ENCODE assay signal across 8 cellular contexts in genomic region chr2:240452471-240453256, GRCh38. TPM values are rescaled to one million over a fixed set of nuclear protein-coding genes. Genes with fewer than 3 reads are reported as not detected.
DNase-seq lines count a peak whose midpoint lies in the region; ATAC-seq and TF ChIP-seq lines count a peak whose summit lies in the region.

No MANE protein-coding gene starts in this region.

- H2AFZ ChIP-seq in fibroblast of lung (ENCODE audit: low read length), result no peak overlapping the region

- TF ChIP-seq CTCF in fibroblast of lung (conservative IDR thresholded peaks at IDR 0.05 in 1 of 2, IDR thresholded peaks at IDR 0.05 in 1 of 2; ENCODE audit: low read depth in 1 of 2, low read length in 2 of 2), result no peak

- peaks cover 2% of the 10 kb centered on the region for H3K36me3 Mint-ChIP-seq in T-helper 17 cell (ENCODE audit: low read depth)

- H3K4me3 ChIP-seq in H7 (ENCODE audit: insufficient read depth, low read depth, low read length) (peak overlapping the region; percentile 63), fibroblast of lung (replicated peaks in 1 of 4; ENCODE audit: control extremely low read depth in 1 of 4, insufficient read depth in 1 of 4, low read depth in 3 of 4, low read length in 4 of 4) (peak overlapping the region; percentile 24 to 58 (median 29))

- H3K9ac ChIP-seq in fibroblast of lung (ENCODE audit: insufficient read depth, low read length), result peak overlapping the region; percentile 42

- in situ Hi-C loops in ACHN (cut with HindIII; ENCODE audit: low pct_ligation_motif_present, low pct_unique_long_range_greater_than_20kb, low sequenced_read_pairs), result no loop called here

- no peak overlapping the region for H3K27ac ChIP-seq in fibroblast of lung (ENCODE audit: insufficient read depth, low read length)

- DNase-seq in ACHN, result peak; percentile 72
- DNase-seq in H7, result peak; percentile 98
- no peak for DNase-seq in T-helper 17 cell
- peak; percentile 55 to 57 for DNase-seq in fibroblast of lung (ENCODE audit: low read depth in 2 of 2)
- DNase-seq in myocyte (ENCODE audit: low read depth), result peak; percentile 63
- DNase-seq in stimulated activated CD8-positive, alpha-beta memory T cell treated with anti-CD3 and anti-CD28 coated beads, Interleukin-4, amount 100 ng/mL, for 48 hours, result no peak
- no peak for DNase-seq in GM19240 (ENCODE audit: insufficient read length, low spot score)

- H3K27me3 ChIP-seq in H7 (ENCODE audit: control insufficient read depth, insufficient read depth, low read length), result peaks cover 26% of the 10 kb centered on the region
- H3K27me3 ChIP-seq in fibroblast of lung (ENCODE audit: control insufficient read depth, insufficient read depth, low read length), result no peaks in the 10 kb centered on the region

- peaks cover 45% of the 10 kb centered on the region for H3K27me3 Mint-ChIP-seq in T-helper 17 cell

- H3K36me3 ChIP-seq in H7 (replicated peaks; ENCODE audit: control insufficient read depth, insufficient read depth, low read length), result no peaks in the 10 kb centered on the region
- no peaks in the 10 kb centered on the region for H3K36me3 ChIP-seq in fibroblast of lung (ENCODE audit: control insufficient read depth, insufficient read depth, low read length)

- H3K4me2 ChIP-seq in fibroblast of lung (ENCODE audit: extremely low read depth, insufficient read depth, low read length), result peak overlapping the region; percentile 75

- H3K4me1 Mint-ChIP-seq in T-helper 17 cell, result peaks cover 4% of the 10 kb centered on the region

- H3K27ac Mint-ChIP-seq in T-helper 17 cell, result no peak overlapping the region

- ATAC-seq in T-helper 17 cell (peak; percentile 46), HG02759 (IDR thresholded peaks at IDR 0.05; ENCODE audit: unreplicated experiment) (no peak)

- H3K4me1 ChIP-seq in fibroblast of lung (ENCODE audit: control insufficient read depth, extremely low read depth, insufficient read depth, low read length), result peaks cover 11% of the 10 kb centered on the region

- no peaks in the 10 kb centered on the region for H4K20me1 ChIP-seq in fibroblast of lung (ENCODE audit: control insufficient read depth, extremely low read depth, insufficient read depth, low read length)

- peaks cover 44% of the 10 kb centered on the region for H3K79me2 ChIP-seq in fibroblast of lung (ENCODE audit: control insufficient read depth, insufficient read depth, low read length)

- H3K4me3 Mint-ChIP-seq in T-helper 17 cell, result peak overlapping the region; percentile 86

- no peaks in the 10 kb centered on the region for H3K9me3 ChIP-seq in T-helper 17 cell (ENCODE audit: control insufficient read depth, low read length, poor library complexity, severe bottlenecking)
- H3K9me3 ChIP-seq in fibroblast of lung (ENCODE audit: control insufficient read depth, insufficient read depth, low read depth, low read length), result no peaks in the 10 kb centered on the region

RNA-seq across cellular contexts. Expression of gene GPC1, which starts 17.2 kb away (rescaled TPM):
- total RNA-seq in H7 (2014; rRNA removed; shearing (Covaris generic)), result 28.4 and 32.0 TPM in 2 replicates
- 1 to 10 TPM; 1.5 to 1.7 TPM for total RNA-seq in T-helper 17 cell
- 67.8 and 218 TPM in 2 replicates for total RNA-seq in fibroblast of lung
- polyA plus RNA-seq in fibroblast of lung, result 113 and 147 TPM in 2 replicates
- 218 and 275 TPM in 2 replicates for polyA plus RNA-seq in fibroblast of lung (2012)
- polyA minus RNA-seq in fibroblast of lung (ENCODE audit: low replicate concordance), result 103 and 179 TPM in 2 replicates
- 757 and 1,139 TPM in 2 replicates for total RNA-seq in myocyte
- 811 TPM for polyA plus RNA-seq in myocyte (2012)

Comparison
In these comparisons a context has a peak if more than half of its experiments do, and no peak if none do; other contexts are left out.
1. DNase-seq: peak in ACHN (single experiment), H7 (single experiment), fibroblast of lung (2 of 2) and myocyte (single experiment); none in T-helper 17 cell (0 of 3), stimulated activated CD8-positive, alpha-beta memory T cell treated with anti-CD3 and anti-CD28 coated beads, Interleukin-4, amount 100 ng/mL, for 48 hours (single experiment) and GM19240 (single experiment).
2. RNA of gene GPC1, which starts 17.2 kb away (total RNA-seq): 757 to 1,139 TPM in myocyte, 67.8 to 218 TPM in fibroblast of lung and 28.4 to 32.0 TPM in H7; 1.5 to 1.7 TPM in T-helper 17 cell; every median in the first group is over 10 times any median in the second.